Comparison of ENCODE assay signal across 32 cellular contexts in the genomic region with DNA sequence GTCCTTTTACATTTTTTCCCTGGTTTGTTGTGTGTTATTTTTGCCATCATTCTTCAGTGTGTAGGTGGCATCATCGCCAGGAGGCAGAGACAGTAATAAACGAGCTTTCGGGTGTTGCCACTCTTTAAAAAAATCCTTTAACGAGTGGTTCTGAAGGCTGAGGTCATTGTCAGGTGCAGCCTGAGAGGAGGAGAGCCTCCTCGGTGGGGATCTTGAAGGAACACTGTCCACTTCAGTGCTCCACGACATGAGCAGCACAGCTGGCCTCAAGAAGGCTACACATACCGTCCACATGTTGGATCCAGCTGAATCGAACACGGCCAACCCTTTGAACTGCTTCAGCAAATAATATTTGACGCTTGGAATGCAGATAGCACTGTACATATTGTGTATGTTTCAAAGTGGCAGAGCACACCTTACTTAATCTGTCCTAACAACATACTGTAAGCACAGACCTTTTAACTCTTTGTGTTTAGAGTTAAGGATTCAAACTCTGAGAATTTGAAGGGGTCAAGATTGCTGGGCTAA. TPM values are rescaled to one million over a fixed set of nuclear protein-coding genes. Genes with fewer than 3 reads are reported as not detected.
"Had no signal": no experiment of that assay in that cellular context is flagged by ENCODE, and none has a peak within 500 bp of the region (broad histone marks: within the 10 kb centered on the region; RNA-seq: fewer than 3 reads in every experiment).

No MANE protein-coding gene starts in this region.

- H3K9me3 ChIP-seq: MG63, SJCRH30 had no signal

- H3K4me3 ChIP-seq: K562, MG63, SJCRH30, SK-N-MC had no signal

- DNase-seq: activated CD4-positive, alpha-beta memory T cell treated with anti-CD3 and anti-CD28 coated beads, Interleukin-2, amount 10 ng/mL, durations not matched to agents 7 days and 5 days; activated CD4-positive, alpha-beta T cell treated with anti-CD3 and anti-CD28 coated beads for 1 hour; activated CD4-positive, alpha-beta T cell treated with anti-CD3 and anti-CD28 coated beads for 48 hours; activated CD4-positive, CD25-positive, alpha-beta regulatory T cell; activated CD8-positive, alpha-beta memory T cell treated with anti-CD3 and anti-CD28 coated beads for 24 hours; activated CD8-positive, alpha-beta memory T cell treated with anti-CD3 and anti-CD28 coated beads, Interleukin-2, amount 10 ng/mL, durations not matched to agents 7 days and 5 days; activated CD8-positive, alpha-beta memory T cell treated with anti-CD3 and anti-CD28 coated beads, Interleukin-2, amount 50 U/mL, for 48 hours; activated effector memory CD4-positive, alpha-beta T cell treated with Interleukin-2 at 50 U/mL for 16 hours; activated naive CD4-positive, alpha-beta T cell treated with anti-CD3 and anti-CD28 coated beads, Interleukin-2, amount 10 ng/mL, durations not matched to agents 7 days and 5 days; activated naive CD8-positive, alpha-beta T cell treated with anti-CD3 and anti-CD28 coated beads, Interleukin-2, amount 50 U/mL, for 24 hours; activated T-cell treated with anti-CD3 and anti-CD28 coated beads, Interleukin-2, amount 50 U/mL, for 48 hours; anterior cingulate cortex; MG63; NCI-H1048; NCI-H1105 treated with DMSO at 0.1 percent for 48 hours; NCI-H1436; NCI-H1694; NCI-H1930; NCI-H510A; NCI-H526; NCI-H748 treated with DMSO at 0.1 percent for 48 hours; NK-92 treated with Interleukin-12 subunit alpha and Interleukin-12 subunit beta, amount 100 ng/mL, for 24 hours; SHP77 had no signal

- H3K4me1 ChIP-seq: SJCRH30 had no signal

- H3K4me3 Mint-ChIP-seq: activated CD4-positive, alpha-beta memory T cell treated with anti-CD3 and anti-CD28 coated beads, Interleukin-2, amount 10 ng/mL, durations not matched to agents 7 days and 5 days; activated CD8-positive, alpha-beta memory T cell treated with anti-CD3 and anti-CD28 coated beads, Interleukin-2, amount 10 ng/mL, durations not matched to agents 7 days and 5 days; activated naive CD4-positive, alpha-beta T cell treated with anti-CD3 and anti-CD28 coated beads, Interleukin-2, amount 10 ng/mL, durations not matched to agents 7 days and 5 days; activated naive CD8-positive, alpha-beta T cell; activated naive CD8-positive, alpha-beta T cell treated with anti-CD3 and anti-CD28 coated beads, Interleukin-2, amount 50 U/mL, for 24 hours; T-helper 1 cell treated with Interleukin-12 subunit alpha and Interleukin-12 subunit beta and Interleukin-4 antibody, amounts not matched to agents 30 μg/mL and 1 μg/mL, for 36 hours; T-helper 2 cell treated with Interferon-gamma antibody and Interleukin-4, amounts not matched to agents 5 μg/mL and 100 μg/mL, for 36 hours had no signal

- H3K27me3 ChIP-seq: MG63, SJCRH30 had no signal

- H3K27me3 Mint-ChIP-seq: activated CD4-positive, alpha-beta memory T cell treated with anti-CD3 and anti-CD28 coated beads, Interleukin-2, amount 10 ng/mL, durations not matched to agents 7 days and 5 days had no signal

- H3K4me1 Mint-ChIP-seq: activated CD4-positive, alpha-beta memory T cell treated with anti-CD3 and anti-CD28 coated beads, Interleukin-2, amount 10 ng/mL, durations not matched to agents 7 days and 5 days; activated CD8-positive, alpha-beta memory T cell treated with anti-CD3 and anti-CD28 coated beads, Interleukin-2, amount 10 ng/mL, durations not matched to agents 7 days and 5 days; activated naive CD4-positive, alpha-beta T cell treated with anti-CD3 and anti-CD28 coated beads, Interleukin-2, amount 10 ng/mL, durations not matched to agents 7 days and 5 days; activated naive CD8-positive, alpha-beta T cell treated with anti-CD3 and anti-CD28 coated beads, Interleukin-2, amount 50 U/mL, for 24 hours had no signal

- H3K36me3 ChIP-seq: MG63, SJCRH30 had no signal

- FAIRE-seq: K562 had no signal

- H3K27ac Mint-ChIP-seq: activated CD4-positive, alpha-beta memory T cell treated with anti-CD3 and anti-CD28 coated beads, Interleukin-2, amount 10 ng/mL, durations not matched to agents 7 days and 5 days; activated CD8-positive, alpha-beta memory T cell treated with anti-CD3 and anti-CD28 coated beads, Interleukin-2, amount 10 ng/mL, durations not matched to agents 7 days and 5 days; activated naive CD4-positive, alpha-beta T cell treated with anti-CD3 and anti-CD28 coated beads, Interleukin-2, amount 10 ng/mL, durations not matched to agents 7 days and 5 days; activated naive CD8-positive, alpha-beta T cell; activated naive CD8-positive, alpha-beta T cell treated with anti-CD3 and anti-CD28 coated beads, Interleukin-2, amount 50 U/mL, for 24 hours; T-helper 1 cell treated with Interleukin-12 subunit alpha and Interleukin-12 subunit beta and Interleukin-4 antibody, amounts not matched to agents 30 μg/mL and 1 μg/mL, for 36 hours; T-helper 2 cell treated with Interferon-gamma antibody and Interleukin-4, amounts not matched to agents 5 μg/mL and 100 μg/mL, for 36 hours had no signal

- ATAC-seq: activated CD8-positive, alpha-beta memory T cell treated with anti-CD3 and anti-CD28 coated beads, Interleukin-2, amount 10 ng/mL, durations not matched to agents 7 days and 5 days; activated naive CD8-positive, alpha-beta T cell treated with anti-CD3 and anti-CD28 coated beads, Interleukin-2, amount 50 U/mL, for 24 hours had no signal

- H3K9me3 Mint-ChIP-seq: activated CD4-positive, alpha-beta memory T cell treated with anti-CD3 and anti-CD28 coated beads, Interleukin-2, amount 10 ng/mL, durations not matched to agents 7 days and 5 days; activated naive CD4-positive, alpha-beta T cell treated with anti-CD3 and anti-CD28 coated beads, Interleukin-2, amount 10 ng/mL, durations not matched to agents 7 days and 5 days; activated naive CD8-positive, alpha-beta T cell treated with anti-CD3 and anti-CD28 coated beads, Interleukin-2, amount 50 U/mL, for 24 hours; T-helper 1 cell treated with Interleukin-12 subunit alpha and Interleukin-12 subunit beta and Interleukin-4 antibody, amounts not matched to agents 30 μg/mL and 1 μg/mL, for 36 hours; T-helper 2 cell treated with Interferon-gamma antibody and Interleukin-4, amounts not matched to agents 5 μg/mL and 100 μg/mL, for 36 hours had no signal

- H3K27ac ChIP-seq: SJCRH30, SK-N-MC, VCaP had no signal

- H3K36me3 Mint-ChIP-seq: activated CD8-positive, alpha-beta memory T cell treated with anti-CD3 and anti-CD28 coated beads, Interleukin-2, amount 10 ng/mL, durations not matched to agents 7 days and 5 days; activated naive CD4-positive, alpha-beta T cell treated with anti-CD3 and anti-CD28 coated beads, Interleukin-2, amount 10 ng/mL, durations not matched to agents 7 days and 5 days; activated naive CD8-positive, alpha-beta T cell had no signal

RNA-seq across cellular contexts. Expression of a gene that starts 48.0 kb away (rescaled TPM):
- total RNA-seq: activated CD4-positive, alpha-beta memory T cell treated with anti-CD3 and anti-CD28 coated beads, Interleukin-2, amount 10 ng/mL, durations not matched to agents 7 days and 5 days; activated CD8-positive, alpha-beta memory T cell treated with anti-CD3 and anti-CD28 coated beads, Interleukin-2, amount 10 ng/mL, durations not matched to agents 7 days and 5 days; cardiac septum; K562; OCI-LY7; SJCRH30 had no signal
- polyA plus RNA-seq: K562 had no signal
